ENCODE assay signal across 24 cellular contexts in the genomic region with DNA sequence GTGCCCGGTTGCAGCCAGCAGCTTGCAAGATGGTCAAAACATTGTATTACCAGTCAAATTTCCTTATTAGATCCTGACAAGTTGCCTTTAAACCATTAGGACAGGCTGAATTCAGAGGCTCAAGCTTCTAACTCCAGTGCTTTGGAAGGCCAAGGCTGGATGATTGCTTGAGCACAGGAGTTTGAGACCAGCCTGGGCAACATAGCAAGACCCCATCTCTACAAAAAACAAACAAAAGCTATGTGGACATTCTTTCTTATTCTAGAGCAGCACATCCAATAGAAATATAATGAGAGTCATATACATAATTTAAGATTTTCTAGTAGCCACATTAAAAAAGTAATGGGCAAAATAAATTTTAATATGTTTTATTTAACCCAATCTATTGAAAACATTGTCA.
"Had no signal": no experiment of that assay in that cellular context is flagged by ENCODE, and none has a peak within 500 bp of the region (broad histone marks: within the 10 kb centered on the region; RNA-seq: fewer than 3 reads in every experiment).

No MANE protein-coding gene starts in this region.

- H3K79me2 ChIP-seq: parathyroid adenoma had no signal

- H2AFZ ChIP-seq: neural progenitor cell, parathyroid adenoma had no signal

- H3K4me3 Mint-ChIP-seq: mesothelial cell of epicardium; naive B cell; nephron; neural progenitor cell; stimulated activated naive B cell treated with anti-CD40 and anti-IgM and Interleukin-4, amounts not matched to agents 10 μg/mL and 1 μg/mL and 100 μg/mL, for 72 hours; stimulated activated naive CD8-positive, alpha-beta T cell treated with anti-CD3 and anti-CD28 coated beads, Interleukin-15, Interleukin-2, amounts not matched to agents 100 ng/mL and 50 ng/mL, for 24 hours had no signal

- H3K27ac ChIP-seq: dorsolateral prefrontal cortex, gastrocnemius medialis, left lung, neural progenitor cell, parathyroid adenoma, prostate gland, right atrium auricular region, sigmoid colon, spleen, thoracic aorta, tibial nerve, upper lobe of left lung had no signal

- FAIRE-seq: colon, kidney, urothelium cell line had no signal

- ATAC-seq: gastrocnemius medialis; left lung; stimulated activated naive B cell treated with anti-CD40 and anti-IgM and Interleukin-4, amounts not matched to agents 10 μg/mL and 1 μg/mL and 100 μg/mL, for 72 hours had no signal

- H3K27me3 ChIP-seq: gastrocnemius medialis, right atrium auricular region, sigmoid colon, spleen, tibial nerve, upper lobe of left lung had no signal

- H3K9me3 ChIP-seq: gastrocnemius medialis, mucosa of descending colon, prostate gland, sigmoid colon, thoracic aorta had no signal

- H3K36me3 Mint-ChIP-seq: mesothelial cell of epicardium, neural progenitor cell had no signal

- H3K4me2 ChIP-seq: neural progenitor cell had no signal

- H3K27ac Mint-ChIP-seq: mesothelial cell of epicardium; nephron; neural progenitor cell; stimulated activated naive B cell treated with anti-CD40 and anti-IgM and Interleukin-4, amounts not matched to agents 10 μg/mL and 1 μg/mL and 100 μg/mL, for 72 hours had no signal

- H3K27me3 Mint-ChIP-seq: naive B cell; stimulated activated naive B cell treated with anti-CD40 and anti-IgM and Interleukin-4, amounts not matched to agents 10 μg/mL and 1 μg/mL and 100 μg/mL, for 72 hours; stimulated activated naive CD8-positive, alpha-beta T cell treated with anti-CD3 and anti-CD28 coated beads, Interleukin-15, Interleukin-2, amounts not matched to agents 100 ng/mL and 50 ng/mL, for 24 hours had no signal

- H3K36me3 ChIP-seq: gastrocnemius medialis, left lung, neural progenitor cell, prostate gland, right atrium auricular region, sigmoid colon, thoracic aorta, tibial nerve, upper lobe of left lung had no signal

- H3K4me1 ChIP-seq: gastrocnemius medialis, left lung, neural progenitor cell, parathyroid adenoma, prostate gland, right atrium auricular region, sigmoid colon, tibial nerve, upper lobe of left lung had no signal

- DNase-seq: dorsolateral prefrontal cortex; effector CD4-positive, alpha-beta T cell; gastrocnemius medialis; head of caudate nucleus; kidney; left lung; mucosa of descending colon; naive B cell; sigmoid colon; spleen; stimulated activated CD4-positive, alpha-beta T cell treated with anti-CD3 and anti-CD28 coated beads, Interleukin-2, amount 100 ng/mL, for 48 hours; stimulated activated naive B cell treated with anti-CD40 and anti-IgM and Interleukin-4, amounts not matched to agents 10 μg/mL and 1 μg/mL and 100 μg/mL, for 72 hours; upper lobe of left lung had no signal

- H3K4me1 Mint-ChIP-seq: nephron, neural progenitor cell had no signal

- H3K4me3 ChIP-seq: dorsolateral prefrontal cortex, gastrocnemius medialis, left lung, mucosa of descending colon, neural progenitor cell, prostate gland, right atrium auricular region, sigmoid colon, spleen, thoracic aorta, tibial nerve, upper lobe of left lung had no signal

- H3K9ac ChIP-seq: neural progenitor cell, parathyroid adenoma had no signal
